In genomic region chr3:196207159-196207832, GRCh38 we compare ENCODE assay signal across 8 cellular contexts.
DNase-seq lines count a peak whose midpoint lies in the region; ATAC-seq lines count a peak whose summit lies in the region.

No MANE protein-coding gene starts in this region.

- H3K4me1 ChIP-seq in iPS DF 6.9 (ENCODE audit: control insufficient read depth, insufficient read depth, low read length), result peaks cover 3% of the 10 kb centered on the region

- WGBS in iPS DF 6.9 (ENCODE audit: insufficient coverage, insufficient read length), result no CpG with 5 or more reads among the region's 70 CpGs

- no peaks in the 10 kb centered on the region for H3K9me3 Mint-ChIP-seq in activated naive CD4-positive, alpha-beta T cell treated with anti-CD3 and anti-CD28 coated beads, Interleukin-2, amount 10 ng/mL, durations not matched to agents 7 days and 5 days

- CTCF ChIA-PET in activated naive CD4-positive, alpha-beta T cell treated with anti-CD3 and anti-CD28 coated beads, Interleukin-2, amount 10 ng/mL, durations not matched to agents 7 days and 5 days (lab: Charles Lee), result interaction anchor here (1.3 to 1.8 kb wide), 2 partner anchors 11 to 134 kb away, joined by 3 to 9 read pairs; no protein-coding TSS in a partner anchor

- peak in 3 of 4 experiments; percentile 31 to 45 (median 37) for DNase-seq in activated CD4-positive, CD25-positive, alpha-beta regulatory T cell (lab: John Stamatoyannopoulos, UW)
- DNase-seq in activated CD4-positive, CD25-positive, alpha-beta regulatory T cell treated with anti-CD3 and anti-CD28 coated beads, Interleukin-2, amount 50 U/mL, for 72 hours, result no peak
- DNase-seq in activated naive CD4-positive, alpha-beta T cell treated with anti-CD3 and anti-CD28 coated beads, Interleukin-2, amount 10 ng/mL, durations not matched to agents 7 days and 5 days, result peak; percentile 64
- DNase-seq in iPS DF 6.9 (ENCODE audit: low read depth, low spot score), result no peak
- peak in 4 of 6 experiments; percentile 32 to 70 (median 50) for DNase-seq in stimulated activated naive CD4-positive, alpha-beta T cell (lab: John Stamatoyannopoulos, UW)
- no peak for DNase-seq in anterior cingulate cortex (lab: John Stamatoyannopoulos, UW)
- DNase-seq in GF-D8 (lab: John Stamatoyannopoulos, UW), result no peak

- peaks cover 3% of the 10 kb centered on the region; the same call in 1 of the 2 replicates for H3K27me3 ChIP-seq in iPS DF 6.9 (ENCODE audit: control insufficient read depth, insufficient read depth, low read length)

- peaks cover 24% of the 10 kb centered on the region for H3K4me1 Mint-ChIP-seq in activated naive CD4-positive, alpha-beta T cell treated with anti-CD3 and anti-CD28 coated beads, Interleukin-2, amount 10 ng/mL, durations not matched to agents 7 days and 5 days

- H3K36me3 ChIP-seq in iPS DF 6.9 (ENCODE audit: control insufficient read depth, insufficient read depth, low read length), result no peaks in the 10 kb centered on the region

- H3K4me3 Mint-ChIP-seq in activated naive CD4-positive, alpha-beta T cell treated with anti-CD3 and anti-CD28 coated beads, Interleukin-2, amount 10 ng/mL, durations not matched to agents 7 days and 5 days, result peak overlapping the region; percentile 78

- no peaks in the 10 kb centered on the region for H3K9me3 ChIP-seq in iPS DF 6.9 (ENCODE audit: control insufficient read depth, insufficient read depth, low read length)

- H3K4me3 ChIP-seq in iPS DF 6.9 (ENCODE audit: low read length), result peak overlapping the region; percentile 67; the same call in 1 of the 2 replicates

- no peak overlapping the region for H3K27ac Mint-ChIP-seq in activated naive CD4-positive, alpha-beta T cell treated with anti-CD3 and anti-CD28 coated beads, Interleukin-2, amount 10 ng/mL, durations not matched to agents 7 days and 5 days

- ATAC-seq in GM21367 (IDR thresholded peaks at IDR 0.05; ENCODE audit: unreplicated experiment), result no peak

- H3K36me3 Mint-ChIP-seq in activated naive CD4-positive, alpha-beta T cell treated with anti-CD3 and anti-CD28 coated beads, Interleukin-2, amount 10 ng/mL, durations not matched to agents 7 days and 5 days, result no peaks in the 10 kb centered on the region

- H3K27ac ChIP-seq in iPS DF 6.9 (ENCODE audit: low read length), result no peak overlapping the region

- peaks cover 81% of the 10 kb centered on the region for H3K27me3 Mint-ChIP-seq in activated naive CD4-positive, alpha-beta T cell treated with anti-CD3 and anti-CD28 coated beads, Interleukin-2, amount 10 ng/mL, durations not matched to agents 7 days and 5 days

Comparison
In these comparisons a context has a peak if more than half of its experiments do, and no peak if none do; other contexts are left out.
1. DNase-seq: peak in activated CD4-positive, CD25-positive, alpha-beta regulatory T cell (3 of 4), activated naive CD4-positive, alpha-beta T cell treated with anti-CD3 and anti-CD28 coated beads, Interleukin-2, amount 10 ng/mL, durations not matched to agents 7 days and 5 days (single experiment) and stimulated activated naive CD4-positive, alpha-beta T cell (4 of 6); none in activated CD4-positive, CD25-positive, alpha-beta regulatory T cell treated with anti-CD3 and anti-CD28 coated beads, Interleukin-2, amount 50 U/mL, for 72 hours (single experiment), iPS DF 6.9 (single experiment), anterior cingulate cortex (0 of 58) and GF-D8 (single experiment).